Comparison of ENCODE assay signal across 8 cellular contexts in the genomic region with DNA sequence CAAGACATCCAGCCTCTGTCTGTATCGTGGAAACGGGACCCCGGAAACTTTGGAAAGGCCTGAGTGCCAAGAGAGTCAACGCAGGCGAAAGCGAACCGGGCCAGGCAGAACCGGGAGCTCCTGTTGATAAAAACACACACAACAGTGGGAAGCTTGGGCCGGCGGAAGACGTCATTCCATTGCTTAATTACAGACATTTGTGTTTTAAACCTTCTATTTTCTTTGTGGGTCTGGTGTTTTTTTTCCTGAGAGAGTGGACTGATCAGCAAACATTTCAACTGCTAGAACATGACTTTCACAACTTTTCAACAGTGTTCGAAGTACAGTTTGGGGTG. TPM values are rescaled to one million over a fixed set of nuclear protein-coding genes. Genes with fewer than 3 reads are reported as not detected.
DNase-seq lines count a peak whose midpoint lies in the region; ATAC-seq, FAIRE-seq and TF ChIP-seq lines count a peak whose summit lies in the region.

No MANE protein-coding gene starts in this region.

- no peak for ATAC-seq in stimulated activated naive B cell treated with anti-CD40 and anti-IgM and Interleukin-4, amounts not matched to agents 10 μg/mL and 1 μg/mL and 100 μg/mL, for 72 hours (replicated peaks)
- ATAC-seq in HG03378 (IDR thresholded peaks at IDR 0.05; ENCODE audit: unreplicated experiment) = no peak

- TF ChIP-seq CTCF in HFF-Myc (IDR thresholded peaks at IDR 0.05; ENCODE audit: low read depth, low read length, missing control alignments) (no peak), keratinocyte (optimal IDR thresholded peaks at IDR 0.05 in 1 of 3, IDR thresholded peaks at IDR 0.05 in 1 of 3, conservative IDR thresholded peaks at IDR 0.05 in 1 of 3; ENCODE audit: extremely low read depth in 1 of 3, insufficient read depth in 2 of 3, low read length in 3 of 3) (no peak)

- H3K4me2 ChIP-seq in keratinocyte (ENCODE audit: control insufficient read depth, extremely low read depth, insufficient read depth, low read depth, low read length) = peak overlapping the region; percentile 68

- peaks cover 20 to 34% of the 10 kb centered on the region in 2 donors for H3K4me1 Mint-ChIP-seq in stimulated activated naive B cell treated with anti-CD40 and anti-IgM and Interleukin-4, amounts not matched to agents 10 μg/mL and 1 μg/mL and 100 μg/mL, for 72 hours

- H3K4me3 ChIP-seq in HFF-Myc (replicated peaks; ENCODE audit: low read depth, low read length) = peak overlapping the region; percentile 55
- peak overlapping the region in 1 of 3 experiments; percentile 59 for H3K4me3 ChIP-seq in keratinocyte (ENCODE audit: control insufficient read depth in 2 of 3, extremely low read depth in 1 of 3, insufficient read depth in 2 of 3, low read depth in 1 of 3, low read length in 3 of 3)

- no peaks in the 10 kb centered on the region for H3K79me2 ChIP-seq in keratinocyte (ENCODE audit: control insufficient read depth, insufficient read depth, low read length)

- peaks cover 59% of the 10 kb centered on the region for H3K27me3 ChIP-seq in keratinocyte (ENCODE audit: control insufficient read depth, extremely low read depth, insufficient read depth, low read length)

- H4K20me1 ChIP-seq in keratinocyte (ENCODE audit: control insufficient read depth, extremely low read depth, insufficient read depth, low read length) = no peaks in the 10 kb centered on the region

- no peaks in the 10 kb centered on the region for H3K9me3 Mint-ChIP-seq in stimulated activated naive B cell treated with anti-CD40 and anti-IgM and Interleukin-4, amounts not matched to agents 10 μg/mL and 1 μg/mL and 100 μg/mL, for 72 hours

- no peak overlapping the region for H3K9ac ChIP-seq in keratinocyte (ENCODE audit: control insufficient read depth, extremely low read depth, insufficient read depth, low read length)

- H3K4me3 Mint-ChIP-seq in stimulated activated naive B cell treated with anti-CD40 and anti-IgM and Interleukin-4, amounts not matched to agents 10 μg/mL and 1 μg/mL and 100 μg/mL, for 72 hours = peak overlapping the region; percentile 82 to 87

- dilution Hi-C loops in keratinocyte (cut with MboI; ENCODE audit: extremely low pct_ligation_motif_present, low sequenced_read_pairs) = no loop called here

- no peak overlapping the region for H3K27ac ChIP-seq in keratinocyte (ENCODE audit: control insufficient read depth, insufficient read depth, low read length)

- peaks cover 31 to 32% of the 10 kb centered on the region in 2 donors for H3K27me3 Mint-ChIP-seq in stimulated activated naive B cell treated with anti-CD40 and anti-IgM and Interleukin-4, amounts not matched to agents 10 μg/mL and 1 μg/mL and 100 μg/mL, for 72 hours

- no peaks in the 10 kb centered on the region for H3K9me3 ChIP-seq in keratinocyte (ENCODE audit: control insufficient read depth, low read depth, low read length)

- no peak for DNase-seq in HFF-Myc (ENCODE audit: extremely low read depth, low read depth)
- peak; percentile 29 for DNase-seq in amniotic epithelial cell (ENCODE audit: low read depth)
- DNase-seq in keratinocyte (ENCODE audit: low read depth, low spot score) = no peak
- no peak for DNase-seq in stimulated activated naive B cell treated with anti-CD40 and anti-IgM and Interleukin-4, amounts not matched to agents 10 μg/mL and 1 μg/mL and 100 μg/mL, for 72 hours
- DNase-seq in NCI-H345 treated with DMSO at 0.1 percent for 48 hours (lab: John Stamatoyannopoulos, UW; ENCODE audit: unreplicated experiment) = no peak
- no peak for DNase-seq in iPS-NIHi7 (ENCODE audit: extremely low spot score)
- no peak for DNase-seq in stimulated activated CD4-positive, alpha-beta T cell treated with anti-CD3 and anti-CD28 coated beads, Interleukin-2, amount 100 ng/mL, for 48 hours

- no peak overlapping the region for H2AFZ ChIP-seq in keratinocyte (ENCODE audit: control insufficient read depth, low read length)

- no peaks in the 10 kb centered on the region for H3K9me1 ChIP-seq in keratinocyte (ENCODE audit: control insufficient read depth, extremely low read depth, insufficient read depth, low read length)

- H3K4me1 ChIP-seq in keratinocyte (ENCODE audit: control insufficient read depth, extremely low read depth, insufficient read depth, low read length) = peaks cover 4% of the 10 kb centered on the region

- H3K27ac Mint-ChIP-seq in stimulated activated naive B cell treated with anti-CD40 and anti-IgM and Interleukin-4, amounts not matched to agents 10 μg/mL and 1 μg/mL and 100 μg/mL, for 72 hours = peak overlapping the region; percentile 90

- H3K36me3 Mint-ChIP-seq in stimulated activated naive B cell treated with anti-CD40 and anti-IgM and Interleukin-4, amounts not matched to agents 10 μg/mL and 1 μg/mL and 100 μg/mL, for 72 hours = peaks cover 0 to 1% of the 10 kb centered on the region in 2 donors

- H3K36me3 ChIP-seq in keratinocyte (ENCODE audit: control insufficient read depth in 2 of 2, extremely low read depth in 1 of 2, insufficient read depth in 2 of 2, low read length in 2 of 2) = no peaks in the 10 kb centered on the region

- no peak for FAIRE-seq in keratinocyte (lab: Jason Lieb, UNC)

RNA-seq across cellular contexts. Expression of gene RNF157, which starts 0.9 kb away (rescaled TPM):
- polyA plus RNA-seq in keratinocyte = not detected in 3 replicates
- not detected for polyA plus RNA-seq in keratinocyte (2011; ENCODE audit: low read depth)
- polyA plus RNA-seq in keratinocyte (2011; cell fraction: cytosol; rRNA removed) = not detected in 2 replicates
- polyA plus RNA-seq in keratinocyte (2011; cell fraction: nucleus; rRNA removed) = not detected in 2 replicates
- not detected in 2 replicates for polyA plus RNA-seq in keratinocyte (2012; ENCODE audit: low replicate concordance)
- polyA minus RNA-seq in keratinocyte = not detected in 3 replicates
- not detected for polyA minus RNA-seq in keratinocyte (2011; cell fraction: cytosol; rRNA and poly(A)+ RNA removed)
- polyA minus RNA-seq in keratinocyte (2011; cell fraction: nucleus; rRNA and poly(A)+ RNA removed) = not detected in 2 replicates

RNA-seq across cellular contexts. Expression of gene UBALD2, which starts 24.0 kb away (rescaled TPM):
- 9.4 to 33.9 TPM (median 28.7 TPM) in 3 replicates for polyA plus RNA-seq in keratinocyte
- 6.8 TPM for polyA plus RNA-seq in keratinocyte (2011; ENCODE audit: low read depth)
- 11.8 and 17.0 TPM in 2 replicates for polyA plus RNA-seq in keratinocyte (2011; cell fraction: cytosol; rRNA removed)
- polyA plus RNA-seq in keratinocyte (2011; cell fraction: nucleus; rRNA removed) = 7.4 and 8.5 TPM in 2 replicates
- 23.6 and 57.0 TPM in 2 replicates for polyA plus RNA-seq in keratinocyte (2012; ENCODE audit: low replicate concordance)
- 5.9 to 16.6 TPM (median 8.9 TPM) in 3 replicates for polyA minus RNA-seq in keratinocyte
- 31.7 TPM for polyA minus RNA-seq in keratinocyte (2011; cell fraction: cytosol; rRNA and poly(A)+ RNA removed)
- 5.0 and 8.5 TPM in 2 replicates for polyA minus RNA-seq in keratinocyte (2011; cell fraction: nucleus; rRNA and poly(A)+ RNA removed)
